In genomic region chr2:61764035-61764800, GRCh38 we compare ENCODE assay signal across 8 cellular contexts.
DNase-seq lines count a peak whose midpoint lies in the region; ATAC-seq, FAIRE-seq and TF ChIP-seq lines count a peak whose summit lies in the region.

No MANE protein-coding gene starts in this region.

- TF ChIP-seq CTCF in cardiac muscle cell (IDR thresholded peaks at IDR 0.05; ENCODE audit: low read depth, low read length) (no peak), parathyroid adenoma (IDR thresholded peaks at IDR 0.05) (no peak), tibial nerve (IDR thresholded peaks at IDR 0.05) (peak in 1 of 5 experiments; percentile 27)

- no peaks in the 10 kb centered on the region for H3K36me3 ChIP-seq in adipocyte (ENCODE audit: control insufficient read depth, insufficient read depth, low read length, severe bottlenecking)
- no peaks in the 10 kb centered on the region for H3K36me3 ChIP-seq in cardiac muscle cell
- peaks cover 3% of the 10 kb centered on the region for H3K36me3 ChIP-seq in parathyroid adenoma (ENCODE audit: control insufficient read depth, insufficient read depth, low read length)
- no peaks in the 10 kb centered on the region for H3K36me3 ChIP-seq in tibial nerve

- 2 to 4% methylated on average over 54 to 61 of the region's 70 CpGs for WGBS in tibial nerve, 2 donors

- H3K4me2 ChIP-seq in parathyroid adenoma (ENCODE audit: low read length) = peak overlapping the region; percentile 66

- H3K4me3 ChIP-seq in adipocyte (ENCODE audit: low read length) (peak overlapping the region; percentile 88), cardiac muscle cell (peak overlapping the region; percentile 51), parathyroid adenoma (ENCODE audit: low read depth, low read length) (peak overlapping the region; percentile 85), tibial nerve (peak overlapping the region; percentile 60 to 75 (median 72))

- H2AFZ ChIP-seq in parathyroid adenoma = peak overlapping the region; percentile 98

- no peaks in the 10 kb centered on the region for H3K27me3 ChIP-seq in adipocyte (replicated peaks; ENCODE audit: control insufficient read depth, insufficient read depth, low read length)
- no peaks in the 10 kb centered on the region for H3K27me3 ChIP-seq in cardiac muscle cell
- H3K27me3 ChIP-seq in parathyroid adenoma (ENCODE audit: control insufficient read depth, insufficient read depth, low read length) = no peaks in the 10 kb centered on the region
- no peaks in the 10 kb centered on the region for H3K27me3 ChIP-seq in tibial nerve

- H3K79me2 ChIP-seq in parathyroid adenoma = no peaks in the 10 kb centered on the region

- TF ChIP-seq POLR2A in GM12891 (IDR thresholded peaks at IDR 0.05; ENCODE audit: low read depth, low read length) (peak; percentile 88), tibial nerve (IDR thresholded peaks at IDR 0.05) (peak; percentile 85 to 95)

- peak; percentile 97 to 100 for TF ChIP-seq EP300 in tibial nerve (IDR thresholded peaks at IDR 0.05)

- H3K4me1 ChIP-seq in adipocyte (ENCODE audit: control insufficient read depth, insufficient read depth, low read length) = peaks cover 26% of the 10 kb centered on the region
- H3K4me1 ChIP-seq in cardiac muscle cell (ENCODE audit: low read depth) = peaks cover 6% of the 10 kb centered on the region
- no peaks in the 10 kb centered on the region for H3K4me1 ChIP-seq in parathyroid adenoma
- peaks cover 0 to 13% (median 6%) of the 10 kb centered on the region in 4 donors for H3K4me1 ChIP-seq in tibial nerve

- peak; percentile 76 for DNase-seq in GM12891 (ENCODE audit: insufficient read length, low spot score)
- DNase-seq in NCI-H1417 treated with DMSO at 0.1 percent for 48 hours (lab: John Stamatoyannopoulos, UW) = peak; percentile 95
- peak; percentile 94 to 99 for DNase-seq in SW 1271 (lab: John Stamatoyannopoulos, UW)
- peak; percentile 99 for DNase-seq in adipocyte (ENCODE audit: low read depth)
- DNase-seq in cardiac muscle cell (ENCODE audit: low read depth in 1 of 2, low spot score in 1 of 2) = peak; percentile 98 to 100
- DNase-seq in tibial nerve (ENCODE audit: low spot score in 2 of 2) = peak; percentile 96 to 98

- H3K27ac ChIP-seq in cardiac muscle cell (peak overlapping the region; percentile 95), parathyroid adenoma (peak overlapping the region; percentile 99), tibial nerve (peak overlapping the region; percentile 91 to 98 (median 98))

- H3K9me3 ChIP-seq in adipocyte (ENCODE audit: control insufficient read depth, low read length) (peaks cover 3% of the 10 kb centered on the region), cardiac muscle cell (ENCODE audit: low read depth) (no peaks in the 10 kb centered on the region), parathyroid adenoma (ENCODE audit: control insufficient read depth, low read length) (no peaks in the 10 kb centered on the region), tibial nerve (peaks cover 0 to 3% (median 0%) of the 10 kb centered on the region in 4 donors)

- peak overlapping the region; percentile 93 for H3K9ac ChIP-seq in adipocyte (ENCODE audit: low read length)
- peak overlapping the region; percentile 91 for H3K9ac ChIP-seq in parathyroid adenoma

- FAIRE-seq in GM12891 (lab: Jason Lieb, UNC) = peak; percentile 100

- peak; percentile 99 for ATAC-seq in HG02798 (IDR thresholded peaks at IDR 0.05; ENCODE audit: poor library complexity, unreplicated experiment)

TF ChIP-seq in GM12891, 5 proteins besides CTCF, POLR2A, EP300 and RAD21:
- TF ChIP-seq TAF1 (IDR thresholded peaks at IDR 0.05; ENCODE audit: low read depth, low read length) = peak; percentile 74
- no peak for TF ChIP-seq PAX5 (IDR thresholded peaks at IDR 0.05; ENCODE audit: insufficient read depth, low read length, severe bottlenecking)
- TF ChIP-seq SPI1 (IDR thresholded peaks at IDR 0.05; ENCODE audit: low read depth, low read length) = peak; percentile 45
- TF ChIP-seq POLR2AphosphoS5 (IDR thresholded peaks at IDR 0.05; ENCODE audit: low read depth, low read length) = peak; percentile 85
- TF ChIP-seq POU2F2 (IDR thresholded peaks at IDR 0.05; ENCODE audit: low read depth, low read length) = peak; percentile 22

Comparison
In these comparisons a context has a peak if more than half of its experiments do, and no peak if none do; other contexts are left out.
1. Peak in every context shown above with its lines: DNase-seq, ATAC-seq, H3K4me3 ChIP-seq and H3K27ac ChIP-seq.